In genomic region chr5:178241259-178241658, GRCh38 we compare ENCODE assay signal across 13 cellular contexts. TPM values are rescaled to one million over a fixed set of nuclear protein-coding genes. Genes with fewer than 3 reads are reported as not detected.
DNase-seq lines count a peak whose midpoint lies in the region; ATAC-seq, FAIRE-seq and TF ChIP-seq lines count a peak whose summit lies in the region.
"Had no signal": no experiment of that assay in that cellular context is flagged by ENCODE, and none has a peak within 500 bp of the region (broad histone marks: within the 10 kb centered on the region; RNA-seq: fewer than 3 reads in every experiment).

No MANE protein-coding gene starts in this region.

- no peak overlapping the region for H3K4ac ChIP-seq in IMR-90 (ENCODE audit: low read depth, low read length)

- H3K23ac ChIP-seq in IMR-90 (ENCODE audit: low read depth, low read length): no peak overlapping the region

- SMC1A ChIA-PET in GM12878 (lab: Charles Lee; ENCODE audit: uncharacterized antibody, unreplicated experiment): no interaction called here

- H3K4me3 ChIP-seq in CD4-positive, alpha-beta memory T cell (ENCODE audit: low read length in 2 of 2): no peak overlapping the region
- no peak overlapping the region for H3K4me3 ChIP-seq in IMR-90 (ENCODE audit: insufficient read depth, low read depth, low read length)
- 0 out of 2 replicates have a peak overlapping the region, but pooled peaks have one; percentile 13 for H3K4me3 ChIP-seq in GM12878
- H3K4me3 ChIP-seq in MM.1S (ENCODE audit: low read length): no peak overlapping the region
- no peak overlapping the region for H3K4me3 ChIP-seq in esophagus muscularis mucosa
- H3K4me3 ChIP-seq: mucosa of descending colon had no signal

- CTCF ChIA-PET in CD4-positive, alpha-beta memory T cell (lab: Charles Lee; ENCODE audit: partially characterized antibody): no interaction called here
- CTCF ChIA-PET in IMR-90 (lab: Yijun Ruan, JAX): no interaction called here
- CTCF ChIA-PET in GM12878 (lab: Yijun Ruan, JAX): no interaction called here

- H3K9me1 ChIP-seq in IMR-90 (ENCODE audit: insufficient read depth, low read length): no peaks in the 10 kb centered on the region

- no peaks in the 10 kb centered on the region for H3K79me2 ChIP-seq in GM12878 (ENCODE audit: control insufficient read depth, insufficient read depth, low read length)
- no peaks in the 10 kb centered on the region for H3K79me2 ChIP-seq in MM.1S (ENCODE audit: low read length)

- no peak for FAIRE-seq in GM12878 (lab: Jason Lieb, UNC)

- no peak overlapping the region for H2BK5ac ChIP-seq in IMR-90 (ENCODE audit: low read depth, low read length, poor library complexity, severe bottlenecking)

- no peak overlapping the region for H3K56ac ChIP-seq in IMR-90 (ENCODE audit: extremely low read depth, insufficient read depth, low read length)

- no peak for TF ChIP-seq CTCF in IMR-90 (conservative IDR thresholded peaks at IDR 0.05; ENCODE audit: low read depth, low read length)
- TF ChIP-seq CTCF in GM12878 (IDR thresholded peaks at IDR 0.05 in 2 of 3, conservative IDR thresholded peaks at IDR 0.05 in 1 of 3; ENCODE audit: control insufficient read depth in 2 of 3, extremely low read depth in 1 of 3, insufficient read depth in 1 of 3, low read depth in 3 of 3, low read length in 3 of 3): no peak
- no peak for TF ChIP-seq CTCF in natural killer cell (IDR thresholded peaks at IDR 0.05)
- TF ChIP-seq CTCF in MM.1S (IDR thresholded peaks at IDR 0.05; ENCODE audit: low read length): no peak
- TF ChIP-seq CTCF in esophagus muscularis mucosa (IDR thresholded peaks at IDR 0.05): no peak

- POLR2A ChIA-PET in CD4-positive, alpha-beta memory T cell (lab: Charles Lee; ENCODE audit: partially characterized antibody): interaction anchor here (1.0 kb wide), 1 partner anchor 10 kb away, joined by 3 read pairs; no protein-coding TSS in a partner anchor
- POLR2A ChIA-PET in IMR-90 (lab: Charles Lee; ENCODE audit: unreplicated experiment): no interaction called here
- POLR2A ChIA-PET in GM12878 (lab: Charles Lee): no interaction called here

- TF ChIP-seq POLR2A in IMR-90 (IDR thresholded peaks at IDR 0.05; ENCODE audit: low read depth, low read length) (no peak), GM12878 (IDR thresholded peaks at IDR 0.05; ENCODE audit: low read depth, low read length) (no peak), esophagus muscularis mucosa (IDR thresholded peaks at IDR 0.05; ENCODE audit: low read depth) (no peak)

- no peaks in the 10 kb centered on the region for H4K20me1 ChIP-seq in IMR-90 (ENCODE audit: insufficient read depth, low read length)
- H4K20me1 ChIP-seq in GM12878 (ENCODE audit: control insufficient read depth, insufficient read depth): no peaks in the 10 kb centered on the region
- no peaks in the 10 kb centered on the region for H4K20me1 ChIP-seq in MM.1S (ENCODE audit: insufficient read depth, low read length)

- no peak overlapping the region for H2BK20ac ChIP-seq in IMR-90 (ENCODE audit: low read depth, low read length)

- DNase-seq in CD4-positive, alpha-beta memory T cell: no peak
- DNase-seq in IMR-90 (no peak), GM12878 (ENCODE audit: low read depth, low spot score) (no peak), natural killer cell (no peak), MM.1S (no peak), MV-4-11 (lab: John Stamatoyannopoulos, UW) (no peak), esophagus muscularis mucosa (ENCODE audit: extremely low spot score) (no peak), NCI-H2029 (lab: John Stamatoyannopoulos, UW) (no peak)
- DNase-seq: Calu3; stimulated activated CD4-positive, alpha-beta T cell treated with anti-CD3 and anti-CD28 coated beads, Interleukin-2, amount 100 ng/mL, for 24 hours had no signal

- peaks cover 12 to 45% (median 32%) of the 10 kb centered on the region in 4 donors for H3K4me1 Mint-ChIP-seq in CD4-positive, alpha-beta memory T cell
- H3K4me1 Mint-ChIP-seq in natural killer cell: peaks cover 26 to 59% of the 10 kb centered on the region in 2 donors

- peaks cover 40% of the 10 kb centered on the region for H3K4me1 ChIP-seq in CD4-positive, alpha-beta memory T cell (ENCODE audit: insufficient read depth, low read length)
- H3K4me1 ChIP-seq in IMR-90 (ENCODE audit: control insufficient read depth, insufficient read depth, low read length): peaks cover 2% of the 10 kb centered on the region; the same call in 1 of the 2 replicates
- peaks cover 47% of the 10 kb centered on the region for H3K4me1 ChIP-seq in GM12878 (ENCODE audit: control insufficient read depth, insufficient read depth, low read length)
- no peaks in the 10 kb centered on the region for H3K4me1 ChIP-seq in MM.1S (ENCODE audit: low read length)
- H3K4me1 ChIP-seq in esophagus muscularis mucosa: peaks cover 17 to 35% (median 27%) of the 10 kb centered on the region in 4 donors

- H3K36me3 ChIP-seq in CD4-positive, alpha-beta memory T cell (ENCODE audit: insufficient read depth, low read length): no peaks in the 10 kb centered on the region
- H3K36me3 ChIP-seq in IMR-90 (ENCODE audit: control insufficient read depth, insufficient read depth, low read length) (no peaks in the 10 kb centered on the region), GM12878 (ENCODE audit: control insufficient read depth in 2 of 2, insufficient read depth in 2 of 2, low read length in 1 of 2) (no peaks in the 10 kb centered on the region), MM.1S (replicated peaks; ENCODE audit: insufficient read depth, low read length) (no peaks in the 10 kb centered on the region), esophagus muscularis mucosa (no peaks in the 10 kb centered on the region)

- no peaks in the 10 kb centered on the region for H3K9me2 ChIP-seq in MM.1S (replicated peaks; ENCODE audit: insufficient read depth, low read length)

- H2AK5ac ChIP-seq in IMR-90 (ENCODE audit: low read depth, low read length): no peak overlapping the region

- H3K9me3 ChIP-seq in CD4-positive, alpha-beta memory T cell (ENCODE audit: control insufficient read depth in 1 of 2, low read length in 2 of 2): no peaks in the 10 kb centered on the region
- H3K9me3 ChIP-seq in IMR-90 (ENCODE audit: control insufficient read depth, insufficient read depth, low read length): no peaks in the 10 kb centered on the region
- H3K9me3 ChIP-seq in GM12878 (replicated peaks; ENCODE audit: control insufficient read depth, insufficient read depth, low read length): no peaks in the 10 kb centered on the region
- H3K9me3 ChIP-seq in MM.1S (replicated peaks; ENCODE audit: insufficient read depth, low read length): no peaks in the 10 kb centered on the region
- no peaks in the 10 kb centered on the region for H3K9me3 ChIP-seq in esophagus muscularis mucosa
- H3K9me3 ChIP-seq: mucosa of descending colon had no signal

- H2AK9ac ChIP-seq in IMR-90 (replicated peaks; ENCODE audit: low read depth, low read length, poor library complexity): no peak overlapping the region

- dilution Hi-C loops in IMR-90 (cut with HindIII; ENCODE audit: low sequenced_read_pairs, unreplicated experiment): no loop called here

- H3K9ac ChIP-seq in IMR-90 (ENCODE audit: low read depth, low read length) (no peak overlapping the region), GM12878 (ENCODE audit: control insufficient read depth, insufficient read depth, low read length) (no peak overlapping the region), MM.1S (ENCODE audit: low read length) (no peak overlapping the region)

- H2AFZ ChIP-seq in IMR-90 (replicated peaks; ENCODE audit: low read length, poor library complexity) (peak overlapping the region; percentile 21), GM12878 (ENCODE audit: control insufficient read depth, low read depth, low read length) (peak overlapping the region; percentile 42; the same call in 1 of the 2 replicates), MM.1S (ENCODE audit: low read length) (no peak overlapping the region)

- H4K5ac ChIP-seq in IMR-90 (ENCODE audit: low read depth, low read length): no peak overlapping the region

- TF ChIP-seq EP300 in GM12878 (IDR thresholded peaks at IDR 0.05; ENCODE audit: borderline replicate concordance in 1 of 2, control insufficient read depth in 1 of 2, low read depth in 2 of 2, low read length in 2 of 2) (no peak), esophagus muscularis mucosa (IDR thresholded peaks at IDR 0.05) (no peak)

- no peak overlapping the region for H3K14ac ChIP-seq in IMR-90 (replicated peaks; ENCODE audit: low read depth, low read length)

- ATAC-seq in IMR-90 (ENCODE audit: low read depth): no peak
- no peak; the same call in 2 of the 3 replicates for ATAC-seq in GM12878
- ATAC-seq in natural killer cell: peak in 2 of 3 donors; percentile 14 to 20
- ATAC-seq: mucosa of descending colon had no signal

- no peaks in the 10 kb centered on the region for H3K27me3 ChIP-seq in CD4-positive, alpha-beta memory T cell (ENCODE audit: insufficient read depth, low read length)
- H3K27me3 ChIP-seq in IMR-90 (ENCODE audit: control insufficient read depth, insufficient read depth, low read length) (no peaks in the 10 kb centered on the region), GM12878 (replicated peaks in 1 of 2; ENCODE audit: control insufficient read depth in 2 of 2, insufficient read depth in 2 of 2, low read length in 1 of 2) (no peaks in the 10 kb centered on the region), MM.1S (replicated peaks; ENCODE audit: insufficient read depth, low read length) (peaks cover 5% of the 10 kb centered on the region), esophagus muscularis mucosa (peaks cover 0 to 6% (median 0%) of the 10 kb centered on the region in 4 donors)

- H3K4me3 Mint-ChIP-seq in CD4-positive, alpha-beta memory T cell: peak overlapping the region in 4 of 8 donors; percentile 36 to 62 (median 52)
- peak overlapping the region; percentile 65 for H3K4me3 Mint-ChIP-seq in natural killer cell

- no peak overlapping the region for H3K27ac ChIP-seq in CD4-positive, alpha-beta memory T cell (ENCODE audit: low read depth, low read length)
- H3K27ac ChIP-seq in IMR-90 (ENCODE audit: insufficient read depth, low read length) (no peak overlapping the region), GM12878 (ENCODE audit: control insufficient read depth, insufficient read depth) (peak overlapping the region; percentile 7; the same call in 1 of the 2 replicates), MM.1S (ENCODE audit: low read length) (no peak overlapping the region), esophagus muscularis mucosa (replicated peaks in 1 of 4) (peak overlapping the region in 1 of 4 donors; percentile 34)
- H3K27ac ChIP-seq: VCaP had no signal

- in situ Hi-C loops in IMR-90 (cut with MboI; ENCODE audit: low sequenced_read_pairs) (no loop called here), GM12878 (cut with MboI) (no loop called here)

- WGBS in IMR-90 (ENCODE audit: extremely low coverage in 2 of 2, insufficient read length in 1 of 2), 2 experiments: 33% methylated on average over 3 of the region's 7 CpGs; no CpG with 5 or more reads in 1 of the 2 experiments
- WGBS in GM12878 (ENCODE audit: insufficient coverage, insufficient replicate concordance, low lambda C conversion rate, missing lambda C conversion rate): 35% methylated on average over 7 of the region's 7 CpGs
- 14% methylated on average over 2 of the region's 7 CpGs for WGBS in esophagus muscularis mucosa

- intact Hi-C loops in CD4-positive, alpha-beta memory T cell (cut with micrococcal nuclease): no loop called here
- intact Hi-C loops in IMR-90 (cut with micrococcal nuclease): no loop called here
- intact Hi-C loops in GM12878 (cut with micrococcal nuclease; ENCODE audit: unreplicated experiment): no loop called here
- intact Hi-C loops in natural killer cell (cut with micrococcal nuclease): no loop called here
- intact Hi-C loops in esophagus muscularis mucosa (cut with DNase I): no loop called here

- H3K4me2 ChIP-seq in IMR-90 (ENCODE audit: low read depth, low read length) (no peak overlapping the region), GM12878 (ENCODE audit: control insufficient read depth, insufficient read depth) (peak overlapping the region; percentile 46; the same call in 1 of the 2 replicates), MM.1S (ENCODE audit: low read depth, low read length) (no peak overlapping the region)

- TF ChIP-seq RAD21 in IMR-90 (IDR thresholded peaks at IDR 0.05; ENCODE audit: low read length) (no peak), GM12878 (IDR thresholded peaks at IDR 0.05; ENCODE audit: insufficient read depth, low read depth, low read length) (no peak)

- H3K27me3 Mint-ChIP-seq in CD4-positive, alpha-beta memory T cell: no peaks in the 10 kb centered on the region
- H3K27me3 Mint-ChIP-seq in natural killer cell (ENCODE audit: low read depth in 2 of 2): no peaks in the 10 kb centered on the region

- no peaks in the 10 kb centered on the region for H3F3A ChIP-seq in MM.1S (ENCODE audit: insufficient read depth, low read length)

- no peak overlapping the region for H2BK120ac ChIP-seq in IMR-90 (ENCODE audit: low read depth, low read length)

- BruUV-seq in IMR-90 (replicated peaks; lab: Mats Ljungman, UMichigan): no TSS peak
- BruUV-seq in GM12878 (replicated peaks; lab: Mats Ljungman, UMichigan): no TSS peak

- H2BK15ac ChIP-seq in IMR-90 (ENCODE audit: low read depth, low read length): no peak overlapping the region

- no peaks in the 10 kb centered on the region for H3K36me3 Mint-ChIP-seq in CD4-positive, alpha-beta memory T cell
- no peaks in the 10 kb centered on the region for H3K36me3 Mint-ChIP-seq in natural killer cell

- H4K91ac ChIP-seq in IMR-90 (ENCODE audit: insufficient read depth, low read depth, low read length): no peak overlapping the region

- H4K8ac ChIP-seq in IMR-90 (ENCODE audit: low read depth in 2 of 2, low read length in 2 of 2): no peak overlapping the region

- H3K18ac ChIP-seq in IMR-90 (ENCODE audit: low read depth, low read length): no peak overlapping the region

- no peaks in the 10 kb centered on the region for H3K9me3 Mint-ChIP-seq in CD4-positive, alpha-beta memory T cell
- no peaks in the 10 kb centered on the region for H3K9me3 Mint-ChIP-seq in natural killer cell

- H3K27ac Mint-ChIP-seq in CD4-positive, alpha-beta memory T cell: peak overlapping the region in 6 of 7 donors; percentile 32 to 87 (median 73)
- peak overlapping the region; percentile 79 to 98 for H3K27ac Mint-ChIP-seq in natural killer cell

- H3K79me1 ChIP-seq in IMR-90 (ENCODE audit: low read depth in 1 of 2, low read length in 2 of 2): no peaks in the 10 kb centered on the region

- RAD21 ChIA-PET in GM12878 (lab: Charles Lee; ENCODE audit: unreplicated experiment): no interaction called here

RNA-seq across cellular contexts. Expression of gene PHYKPL, which starts 8.7 kb away (rescaled TPM):
- total RNA-seq in CD4-positive, alpha-beta memory T cell: 100 to 1,000 TPM; 234 to 251 TPM
- polyA plus RNA-seq in CD4-positive, alpha-beta memory T cell: 10 to 100 TPM; 38.7 to 44.6 TPM
- 8.6 and 10.0 TPM in 2 replicates for total RNA-seq in IMR-90 (2012; rRNA removed)
- 24.5 and 25.5 TPM in 2 replicates for polyA plus RNA-seq in IMR-90 (2012; rRNA removed)
- polyA plus RNA-seq in IMR-90 (2012; cell fraction: cytosol; rRNA removed): 11.2 and 15.3 TPM in 2 replicates
- polyA plus RNA-seq in IMR-90 (2012; cell fraction: nucleus; rRNA removed; ENCODE audit: low replicate concordance): 124 and 147 TPM in 2 replicates
- 144 and 151 TPM in 2 replicates for total RNA-seq in GM12878 (2013; cell fraction: nucleolus; rRNA removed)
- 25.2 and 26.6 TPM in 2 replicates for total RNA-seq in GM12878 (2014; rRNA removed)
- 23.3 and 23.5 TPM in 2 replicates for total RNA-seq in GM12878 (2014; rRNA removed; fragmentation: Illumina TruSeq; extraction: Trizol)
- 36.1 and 45.1 TPM in 2 replicates for total RNA-seq in GM12878 (2021)
- 16.0 TPM for polyA plus RNA-seq in GM12878 (2011; ENCODE audit: low read depth)
- 39.9 and 53.9 TPM in 2 replicates for polyA plus RNA-seq in GM12878 (2011; rRNA removed)
- polyA plus RNA-seq in GM12878 (2011; cell fraction: cytosol; rRNA removed): 37.9 and 49.1 TPM in 2 replicates
- polyA plus RNA-seq in GM12878 (2011; cell fraction: nucleus; rRNA removed): 213 and 242 TPM in 2 replicates
- polyA plus RNA-seq in GM12878 (2012): 34.1 and 38.8 TPM in 2 replicates
- polyA plus RNA-seq in GM12878 (2014; fragmentation: Illumina TruSeq; extraction: Trizol): 17.3 and 22.9 TPM in 2 replicates
- 1 to 10 TPM; 4.5 to 7.9 TPM for polyA plus RNA-seq in GM12878 (2014; fragmentation: Nextera tagmentation; extraction: Ambion mirVana)
- polyA plus RNA-seq in GM12878 (2014; rRNA removed): 40.6 and 42.3 TPM in 2 replicates
- polyA plus RNA-seq in GM12878 (2016; fragmentation: Nextera tagmentation; extraction: Ambion mirVana): 10 to 100 TPM; 26.0 to 29.0 TPM
- polyA minus RNA-seq in GM12878 (2011; rRNA and poly(A)+ RNA removed): 63.2 and 88.8 TPM in 2 replicates
- polyA minus RNA-seq in GM12878 (2011; cell fraction: cytosol; rRNA and poly(A)+ RNA removed): 9.1 and 13.4 TPM in 2 replicates
- 79.1 and 138 TPM in 2 replicates for polyA minus RNA-seq in GM12878 (2011; cell fraction: nucleus; rRNA and poly(A)+ RNA removed)
- total RNA-seq in natural killer cell: 100 to 1,000 TPM; 111 to 134 (median 131) TPM
- 10 to 100 TPM; 27.4 to 45.1 (median 37.5) TPM for total RNA-seq in esophagus muscularis mucosa

RNA-seq across cellular contexts. Expression of gene HNRNPAB, which starts 36.9 kb away (rescaled TPM):
- total RNA-seq in CD4-positive, alpha-beta memory T cell: 10 to 100 TPM; 82.1 to 85.3 TPM
- 10 to 100 TPM; 29.4 to 75.3 TPM for polyA plus RNA-seq in CD4-positive, alpha-beta memory T cell
- total RNA-seq in IMR-90 (2012; rRNA removed): 32.1 and 54.4 TPM in 2 replicates
- 122 and 128 TPM in 2 replicates for polyA plus RNA-seq in IMR-90 (2012; rRNA removed)
- polyA plus RNA-seq in IMR-90 (2012; cell fraction: cytosol; rRNA removed): 87.4 and 104 TPM in 2 replicates
- 69.1 and 95.9 TPM in 2 replicates for polyA plus RNA-seq in IMR-90 (2012; cell fraction: nucleus; rRNA removed; ENCODE audit: low replicate concordance)
- total RNA-seq in GM12878 (2013; cell fraction: nucleolus; rRNA removed): 21.9 and 24.9 TPM in 2 replicates
- 120 and 134 TPM in 2 replicates for total RNA-seq in GM12878 (2014; rRNA removed)
- total RNA-seq in GM12878 (2014; rRNA removed; fragmentation: Illumina TruSeq; extraction: Trizol): 167 and 175 TPM in 2 replicates
- total RNA-seq in GM12878 (2021): 311 and 330 TPM in 2 replicates
- 118 TPM for polyA plus RNA-seq in GM12878 (2011; ENCODE audit: low read depth)
- polyA plus RNA-seq in GM12878 (2011; rRNA removed): 193 and 198 TPM in 2 replicates
- 148 and 169 TPM in 2 replicates for polyA plus RNA-seq in GM12878 (2011; cell fraction: cytosol; rRNA removed)
- 78.5 and 127 TPM in 2 replicates for polyA plus RNA-seq in GM12878 (2011; cell fraction: nucleus; rRNA removed)
- 119 and 164 TPM in 2 replicates for polyA plus RNA-seq in GM12878 (2012)
- polyA plus RNA-seq in GM12878 (2014; fragmentation: Illumina TruSeq; extraction: Trizol): 262 and 268 TPM in 2 replicates
- 10 to 100 TPM; 42.3 to 77.6 TPM for polyA plus RNA-seq in GM12878 (2014; fragmentation: Nextera tagmentation; extraction: Ambion mirVana)
- polyA plus RNA-seq in GM12878 (2014; rRNA removed): 299 and 332 TPM in 2 replicates
- 100 to 1,000 TPM; 269 to 302 TPM for polyA plus RNA-seq in GM12878 (2016; fragmentation: Nextera tagmentation; extraction: Ambion mirVana)
- 56.9 and 60.6 TPM in 2 replicates for polyA minus RNA-seq in GM12878 (2011; rRNA and poly(A)+ RNA removed)
- 39.2 and 49.7 TPM in 2 replicates for polyA minus RNA-seq in GM12878 (2011; cell fraction: cytosol; rRNA and poly(A)+ RNA removed)
- polyA minus RNA-seq in GM12878 (2011; cell fraction: nucleus; rRNA and poly(A)+ RNA removed): 21.6 and 37.5 TPM in 2 replicates
- total RNA-seq in natural killer cell: 10 to 100 TPM; 77.6 to 98.4 (median 88.4) TPM
- total RNA-seq in esophagus muscularis mucosa: 100 to 1,000 TPM in 3 of 4 donors, 10 to 100 TPM in 1; 98.4 to 135 (median 104) TPM

RNA-seq across cellular contexts. Expression of gene GMCL2, which starts 54.1 kb away (rescaled TPM):
- total RNA-seq in CD4-positive, alpha-beta memory T cell: not detected
- polyA plus RNA-seq in CD4-positive, alpha-beta memory T cell: not detected
- not detected in 2 replicates for total RNA-seq in IMR-90 (2012; rRNA removed)
- not detected in 2 replicates for polyA plus RNA-seq in IMR-90 (2012; rRNA removed)
- not detected in 2 replicates for polyA plus RNA-seq in IMR-90 (2012; cell fraction: cytosol; rRNA removed)
- polyA plus RNA-seq in IMR-90 (2012; cell fraction: nucleus; rRNA removed; ENCODE audit: low replicate concordance): not detected in 2 replicates
- total RNA-seq in GM12878 (2013; cell fraction: nucleolus; rRNA removed): not detected in 2 replicates
- not detected in 2 replicates for total RNA-seq in GM12878 (2014; rRNA removed)
- total RNA-seq in GM12878 (2014; rRNA removed; fragmentation: Illumina TruSeq; extraction: Trizol): not detected in 2 replicates
- total RNA-seq in GM12878 (2021): not detected in 2 replicates
- polyA plus RNA-seq in GM12878 (2011; ENCODE audit: low read depth): not detected
- polyA plus RNA-seq in GM12878 (2011; rRNA removed): 0.04 TPM in 1 of 2 replicates, not detected in the other
- polyA plus RNA-seq in GM12878 (2011; cell fraction: cytosol; rRNA removed): not detected in 2 replicates
- not detected in 2 replicates for polyA plus RNA-seq in GM12878 (2011; cell fraction: nucleus; rRNA removed)
- not detected in 2 replicates for polyA plus RNA-seq in GM12878 (2012)
- polyA plus RNA-seq in GM12878 (2014; fragmentation: Illumina TruSeq; extraction: Trizol): not detected in 2 replicates
- polyA plus RNA-seq in GM12878 (2014; fragmentation: Nextera tagmentation; extraction: Ambion mirVana): not detected
- not detected in 2 replicates for polyA plus RNA-seq in GM12878 (2014; rRNA removed)
- under 1 TPM in 1 of 2 experiments, not detected in 1; 0.07 TPM for polyA plus RNA-seq in GM12878 (2016; fragmentation: Nextera tagmentation; extraction: Ambion mirVana)
- not detected in 2 replicates for polyA minus RNA-seq in GM12878 (2011; rRNA and poly(A)+ RNA removed)
- not detected in 2 replicates for polyA minus RNA-seq in GM12878 (2011; cell fraction: cytosol; rRNA and poly(A)+ RNA removed)
- not detected in 2 replicates for polyA minus RNA-seq in GM12878 (2011; cell fraction: nucleus; rRNA and poly(A)+ RNA removed)
- not detected for total RNA-seq in natural killer cell
- total RNA-seq in esophagus muscularis mucosa: not detected
- total RNA-seq: Calu3, mucosa of descending colon had no signal
- polyA plus RNA-seq: urinary bladder had no signal

Comparison
In these comparisons a context has a peak if more than half of its experiments do, and no peak if none do; other contexts are left out.
1. ATAC-seq: peak in natural killer cell (2 of 3); none in IMR-90 (single experiment) and GM12878 (single experiment).